Comparison of ENCODE assay signal across 23 cellular contexts in genomic region chr4:54844911-54845310, GRCh38.
DNase-seq lines count a peak whose midpoint lies in the region; ATAC-seq and TF ChIP-seq lines count a peak whose summit lies in the region.
"Had no signal": no experiment of that assay in that cellular context is flagged by ENCODE, and none has a peak within 500 bp of the region (broad histone marks: within the 10 kb centered on the region; RNA-seq: fewer than 3 reads in every experiment).

No MANE protein-coding gene starts in this region.

- H2AFZ ChIP-seq in neural progenitor cell (replicated peaks): no peak overlapping the region

- no peaks in the 10 kb centered on the region for H4K20me1 ChIP-seq in neural progenitor cell (ENCODE audit: low read depth)
- H4K20me1 ChIP-seq: BLaER1 had no signal

- intact Hi-C loops in thyroid gland (cut with DNase I): loop anchor here (10.0 kb wide), 1 partner anchor 110 kb away; no protein-coding TSS in a partner anchor
- intact Hi-C loops in naive thymus-derived CD4-positive, alpha-beta T cell (cut with micrococcal nuclease): loop anchor here in 1 of 2 donors (5.0 kb wide), 1 partner anchor 97 kb away; no protein-coding TSS in a partner anchor

- no peaks in the 10 kb centered on the region for H3K36me3 ChIP-seq in neural progenitor cell
- no peaks in the 10 kb centered on the region for H3K36me3 ChIP-seq in thyroid gland
- no peaks in the 10 kb centered on the region for H3K36me3 ChIP-seq in SJCRH30
- no peaks in the 10 kb centered on the region for H3K36me3 ChIP-seq in naive thymus-derived CD4-positive, alpha-beta T cell (ENCODE audit: control insufficient read depth in 2 of 3, insufficient read depth in 3 of 3, low read length in 3 of 3)
- H3K36me3 ChIP-seq: BE2C, BLaER1 had no signal

- no peaks in the 10 kb centered on the region for H3K27me3 ChIP-seq in neural progenitor cell
- H3K27me3 ChIP-seq in thyroid gland: no peaks in the 10 kb centered on the region
- no peaks in the 10 kb centered on the region; the same call in 1 of the 2 replicates for H3K27me3 ChIP-seq in SJCRH30
- no peaks in the 10 kb centered on the region for H3K27me3 ChIP-seq in naive thymus-derived CD4-positive, alpha-beta T cell (ENCODE audit: control insufficient read depth in 2 of 2, insufficient read depth in 2 of 2, low read length in 2 of 2)
- H3K27me3 ChIP-seq: BE2C, BLaER1 had no signal

- POLR2A ChIA-PET in naive thymus-derived CD4-positive, alpha-beta T cell (lab: Charles Lee): no interaction called here

- H3K27ac ChIP-seq in neural progenitor cell (no peak overlapping the region), thyroid gland (peak overlapping the region; percentile 22 to 51 (median 39)), caudate nucleus (ENCODE audit: low read depth, low read length) (no peak overlapping the region), SJCRH30 (no peak overlapping the region)
- H3K27ac ChIP-seq in naive thymus-derived CD4-positive, alpha-beta T cell (ENCODE audit: low read depth, low read length): no peak overlapping the region
- H3K27ac ChIP-seq: BLaER1 had no signal

- peaks cover 5% of the 10 kb centered on the region for H3K4me1 ChIP-seq in neural progenitor cell
- H3K4me1 ChIP-seq in thyroid gland: peaks cover 38 to 39% of the 10 kb centered on the region in 2 donors
- H3K4me1 ChIP-seq in SJCRH30: no peaks in the 10 kb centered on the region
- H3K4me1 ChIP-seq in naive thymus-derived CD4-positive, alpha-beta T cell (ENCODE audit: control insufficient read depth in 2 of 2, insufficient read depth in 2 of 2, low read length in 2 of 2): no peaks in the 10 kb centered on the region
- H3K4me1 ChIP-seq: BE2C had no signal

- H3K4me3 ChIP-seq in neural progenitor cell: no peak overlapping the region
- H3K4me3 ChIP-seq in thyroid gland (replicated peaks in 1 of 3): no peak overlapping the region
- H3K4me3 ChIP-seq in SJCRH30: no peak overlapping the region
- H3K4me3 ChIP-seq in naive thymus-derived CD4-positive, alpha-beta T cell (ENCODE audit: low read length): no peak overlapping the region
- H3K4me3 ChIP-seq: BLaER1, GM12878 had no signal

- no peak for TF ChIP-seq CTCF in neural progenitor cell (IDR thresholded peaks at IDR 0.05)
- no peak for TF ChIP-seq CTCF in thyroid gland (IDR thresholded peaks at IDR 0.05)

- H3K4me2 ChIP-seq in neural progenitor cell: no peak overlapping the region
- H3K4me2 ChIP-seq: BLaER1 had no signal

- no peaks in the 10 kb centered on the region for H3K79me2 ChIP-seq in neural progenitor cell (ENCODE audit: low read depth)

- peak; percentile 97 for DNase-seq in DMS79 (lab: John Stamatoyannopoulos, UW)
- DNase-seq in DMS79 treated with DMSO at 0.1 percent for 48 hours (lab: John Stamatoyannopoulos, UW): peak; percentile 88
- no peak for DNase-seq in neural progenitor cell (ENCODE audit: low spot score)
- DNase-seq in thyroid gland: peak; percentile 68 to 78
- no peak for DNase-seq in caudate nucleus (lab: John Stamatoyannopoulos, UW)
- no peak for DNase-seq in SJCRH30
- no peak for DNase-seq in naive thymus-derived CD4-positive, alpha-beta T cell
- DNase-seq: 8988T; ACHN; BE2C; C1 segment of cervical spinal cord; CD4-positive, alpha-beta memory T cell; CD4-positive, CD25-positive, alpha-beta regulatory T cell; CD8-positive, alpha-beta memory T cell; COR-L47; DMS 273 treated with DMSO at 0.1 percent for 48 hours; DMS153; DND-41; EL; GDM1 had no signal

- H3K9me3 ChIP-seq in neural progenitor cell (ENCODE audit: low read depth): no peaks in the 10 kb centered on the region
- H3K9me3 ChIP-seq in thyroid gland: no peaks in the 10 kb centered on the region
- no peaks in the 10 kb centered on the region for H3K9me3 ChIP-seq in SJCRH30 (replicated peaks)
- H3K9me3 ChIP-seq in naive thymus-derived CD4-positive, alpha-beta T cell (ENCODE audit: control insufficient read depth in 2 of 3, low read length in 3 of 3): no peaks in the 10 kb centered on the region
- H3K9me3 ChIP-seq: BE2C, BLaER1 had no signal

- no peak for TF ChIP-seq POLR2A in thyroid gland (IDR thresholded peaks at IDR 0.05)

- peaks cover 22% of the 10 kb centered on the region for H3K4me1 Mint-ChIP-seq in neural progenitor cell
- peaks cover 0 to 5% (median 3%) of the 10 kb centered on the region in 7 donors for H3K4me1 Mint-ChIP-seq in naive thymus-derived CD4-positive, alpha-beta T cell
- H3K4me1 Mint-ChIP-seq: CD4-positive, CD25-positive, alpha-beta regulatory T cell had no signal

- no peak overlapping the region for H3K9ac ChIP-seq in neural progenitor cell
- H3K9ac ChIP-seq: BLaER1 had no signal

- H3K4me3 Mint-ChIP-seq in neural progenitor cell: no peak overlapping the region
- no peak overlapping the region for H3K4me3 Mint-ChIP-seq in naive thymus-derived CD4-positive, alpha-beta T cell
- H3K4me3 Mint-ChIP-seq: CD14-positive monocyte; CD4-positive, alpha-beta memory T cell; CD4-positive, CD25-positive, alpha-beta regulatory T cell; CD8-positive, alpha-beta memory T cell had no signal

- H3K27ac Mint-ChIP-seq in neural progenitor cell: peak overlapping the region; percentile 11
- no peak overlapping the region for H3K27ac Mint-ChIP-seq in naive thymus-derived CD4-positive, alpha-beta T cell
- H3K27ac Mint-ChIP-seq: CD14-positive monocyte; CD4-positive, alpha-beta memory T cell; CD4-positive, CD25-positive, alpha-beta regulatory T cell; CD8-positive, alpha-beta memory T cell had no signal

- WGBS in thyroid gland, 2 donors: 34 to 49% methylated on average over 2 of the region's 2 CpGs

- no peak for ATAC-seq in naive thymus-derived CD4-positive, alpha-beta T cell
- ATAC-seq: GM12878 had no signal

- no peaks in the 10 kb centered on the region for H3K9me3 Mint-ChIP-seq in neural progenitor cell
- no peaks in the 10 kb centered on the region for H3K9me3 Mint-ChIP-seq in naive thymus-derived CD4-positive, alpha-beta T cell
- H3K9me3 Mint-ChIP-seq: CD14-positive monocyte; CD4-positive, alpha-beta memory T cell; CD8-positive, alpha-beta memory T cell had no signal

- no peaks in the 10 kb centered on the region for H3F3A ChIP-seq in neural progenitor cell (ENCODE audit: low read depth)

- no peaks in the 10 kb centered on the region for H3K27me3 Mint-ChIP-seq in neural progenitor cell (ENCODE audit: insufficient read depth, low read depth)
- H3K27me3 Mint-ChIP-seq in naive thymus-derived CD4-positive, alpha-beta T cell: no peaks in the 10 kb centered on the region

- CTCF ChIA-PET in naive thymus-derived CD4-positive, alpha-beta T cell (lab: Charles Lee): no interaction called here

- H3K36me3 Mint-ChIP-seq in neural progenitor cell: no peaks in the 10 kb centered on the region
- no peaks in the 10 kb centered on the region for H3K36me3 Mint-ChIP-seq in naive thymus-derived CD4-positive, alpha-beta T cell
- H3K36me3 Mint-ChIP-seq: CD14-positive monocyte; CD4-positive, alpha-beta memory T cell; CD4-positive, CD25-positive, alpha-beta regulatory T cell; CD8-positive, alpha-beta memory T cell had no signal

Comparison
In these comparisons a context has a peak if more than half of its experiments do, and no peak if none do; other contexts are left out.
1. DNase-seq: peak in DMS79 (single experiment), DMS79 treated with DMSO at 0.1 percent for 48 hours (single experiment) and thyroid gland (2 of 2); none in neural progenitor cell (single experiment), caudate nucleus (0 of 61), SJCRH30 (0 of 2) and naive thymus-derived CD4-positive, alpha-beta T cell (0 of 9).
2. H3K27ac ChIP-seq: peak in thyroid gland (3 of 3); none in neural progenitor cell (single experiment), caudate nucleus (single experiment), SJCRH30 (single experiment) and naive thymus-derived CD4-positive, alpha-beta T cell (single experiment).